ENCODE assay signal across 12 cellular contexts in the genomic region with DNA sequence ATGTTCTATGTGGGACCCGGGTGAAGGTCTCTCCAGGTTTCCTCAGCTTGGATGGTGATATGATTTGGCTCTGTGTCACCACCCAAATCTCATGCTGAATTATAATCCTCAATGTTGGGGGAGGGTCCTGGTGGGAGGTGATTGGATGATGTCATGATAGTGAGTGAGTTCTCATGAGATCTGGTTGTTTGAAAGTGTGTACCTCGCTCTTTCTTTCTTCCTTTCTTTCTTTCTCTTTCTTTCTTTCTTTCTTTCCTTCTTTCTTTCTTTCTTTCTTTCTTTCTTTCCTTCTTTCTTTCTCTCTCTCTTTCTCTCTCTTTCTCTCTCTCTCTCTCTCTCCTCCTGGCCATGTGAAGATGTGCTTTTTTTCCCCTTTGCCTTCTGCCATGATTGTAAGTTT. TPM values are rescaled to one million over a fixed set of nuclear protein-coding genes. Genes with fewer than 3 reads are reported as not detected.
DNase-seq lines count a peak whose midpoint lies in the region; ATAC-seq, FAIRE-seq and TF ChIP-seq lines count a peak whose summit lies in the region.
"Not testable (repeated sequence)": the region's sequence is repeated elsewhere in the genome, so short reads cannot be mapped to it uniquely, and the experiment has no call there.
"Had no signal": no experiment of that assay in that cellular context is flagged by ENCODE, and none has a peak within 500 bp of the region (broad histone marks: within the 10 kb centered on the region; RNA-seq: fewer than 3 reads in every experiment).

No MANE protein-coding gene starts in this region.

- H3K4me3 ChIP-seq in HEK293 (ENCODE audit: low read depth, low read length); PC-9; K562; HepG2 (replicated peaks in 1 of 3; ENCODE audit: insufficient read depth in 1 of 3, low read depth in 2 of 3, low read length in 3 of 3): not testable (repeated sequence)

- not testable (repeated sequence) for TF ChIP-seq RAD21 in K562 (CRISPR knock-in tag; conservative IDR thresholded peaks at IDR 0.05 in 1 of 2, IDR thresholded peaks at IDR 0.05 in 1 of 2); HepG2 (CRISPR knock-in tag; IDR thresholded peaks at IDR 0.05)

- not testable (repeated sequence) for H3K4me1 ChIP-seq in HEK293 (ENCODE audit: control insufficient read depth, insufficient read depth, low read length); K562 (replicated peaks in 1 of 2; ENCODE audit: control insufficient read depth in 2 of 2, insufficient read depth in 2 of 2, low read length in 2 of 2)
- H3K4me1 ChIP-seq in PC-9 (replicated peaks; ENCODE audit: insufficient read depth) (peaks cover 53% of the 10 kb centered on the region), HepG2 (ENCODE audit: insufficient read depth, low read length) (peaks cover 13% of the 10 kb centered on the region)

- CTCF ChIA-PET in HEK293 (lab: Yijun Ruan, JAX) = interaction anchor here (1.4 kb wide), 1 partner anchor 29 kb away, joined by 4 read pairs; no protein-coding TSS in a partner anchor
- CTCF ChIA-PET in PC-9 (lab: Charles Lee); K562 (lab: Yijun Ruan, JAX; ENCODE audit: low intra/inter-chr PET ratio); HepG2 (lab: Yijun Ruan, JAX; ENCODE audit: low intra/inter-chr PET ratio, low total read pairs): not testable (repeated sequence)

- H3K4me2 ChIP-seq in PC-9 (peak overlapping the region; percentile 70), HepG2 (ENCODE audit: low read depth, low read length) (0 out of 2 replicates have a peak overlapping the region, but pooled peaks have one; percentile 3)
- H3K4me2 ChIP-seq in K562 (ENCODE audit: insufficient read depth, low read length) = not testable (repeated sequence)

- not testable (repeated sequence) for ATAC-seq in K562, HepG2

- POLR2A ChIA-PET in HEK293 (lab: Yijun Ruan, JAX); PC-9 (lab: Charles Lee; ENCODE audit: unreplicated experiment); K562 (lab: Yijun Ruan, JAX); HepG2 (lab: Yijun Ruan, JAX): not testable (repeated sequence)

- peaks cover 43% of the 10 kb centered on the region for H3F3A ChIP-seq in PC-9 (ENCODE audit: insufficient read depth, low read depth)

- BruUV-seq in PC-9 (replicated peaks; lab: Mats Ljungman, UMichigan); K562 (replicated peaks; lab: Mats Ljungman, UMichigan); HepG2 (replicated peaks; lab: Mats Ljungman, UMichigan): not testable (repeated sequence)

- in situ Hi-C loops in K562 (cut with MboI); HepG2 (cut with HindIII; ENCODE audit: extremely low pct_ligation_motif_present, low pct_unique_long_range_greater_than_20kb): not testable (repeated sequence)

- not testable (repeated sequence) for FAIRE-seq in K562 (lab: Jason Lieb, UNC); HepG2 (lab: Jason Lieb, UNC)

- intact Hi-C loops in PC-9 (cut with micrococcal nuclease; ENCODE audit: unreplicated experiment) = loop anchor here (5.0 kb wide), 1 partner anchor 42 kb away; no protein-coding TSS in a partner anchor
- intact Hi-C loops in K562 (cut with micrococcal nuclease); HepG2 (cut with micrococcal nuclease; ENCODE audit: unreplicated experiment): not testable (repeated sequence)

- H3K9me1 ChIP-seq in K562 (ENCODE audit: control insufficient read depth, insufficient read depth, low read length) = not testable (repeated sequence)

- not testable (repeated sequence) for TF ChIP-seq POLR2A in K562 (conservative IDR thresholded peaks at IDR 0.05); HepG2 (IDR thresholded peaks at IDR 0.05; ENCODE audit: insufficient read depth in 1 of 2, low read depth in 2 of 2, low read length in 2 of 2)

- H2AFZ ChIP-seq in PC-9 (0 out of 2 replicates have a peak overlapping the region, but pooled peaks have one; percentile 58), HepG2 (ENCODE audit: low read length) (peak overlapping the region; percentile 15)
- H2AFZ ChIP-seq in K562 (ENCODE audit: low read depth, low read length) = not testable (repeated sequence)

- not testable (repeated sequence) for H3K27me3 ChIP-seq in PC-9 (ENCODE audit: insufficient read depth, low read depth); K562 (ENCODE audit: control insufficient read depth in 2 of 2, insufficient read depth in 2 of 2, low read length in 2 of 2); HepG2 (ENCODE audit: control insufficient read depth in 1 of 2, insufficient read depth in 2 of 2, low read length in 2 of 2)

- not testable (repeated sequence) for H3K9me2 ChIP-seq in PC-9 (ENCODE audit: insufficient read depth)

- WGBS in K562 (ENCODE audit: insufficient coverage, low coverage, missing lambda C conversion rate) = 0% methylated on average over 2 of the region's 2 CpGs
- WGBS in HepG2 (ENCODE audit: low lambda C conversion rate) = 90% methylated on average over 1 of the region's 2 CpGs

- H4K20me1 ChIP-seq in PC-9 (ENCODE audit: insufficient read depth); K562 (replicated peaks; ENCODE audit: control insufficient read depth, insufficient read depth, low read length); HepG2 (ENCODE audit: insufficient read depth, low read length): not testable (repeated sequence)

- not testable (repeated sequence) for TF ChIP-seq CTCF in 22Rv1 (IDR thresholded peaks at IDR 0.05); C4-2B (conservative IDR thresholded peaks at IDR 0.05); HEK293 (tag by site-specific recombination; IDR thresholded peaks at IDR 0.05); PC-9 (conservative IDR thresholded peaks at IDR 0.05); VCaP (conservative IDR thresholded peaks at IDR 0.05); K562 (IDR thresholded peaks at IDR 0.05 in 2 of 3, conservative IDR thresholded peaks at IDR 0.05 in 1 of 3; ENCODE audit: insufficient read depth in 2 of 3, low read depth in 1 of 3, low read length in 3 of 3); HepG2 (CRISPR knock-in tag; IDR thresholded peaks at IDR 0.05)

- H3K9ac ChIP-seq in K562 (ENCODE audit: insufficient read depth in 1 of 2, low read depth in 2 of 2, low read length in 2 of 2); HepG2 (ENCODE audit: insufficient read depth, low read depth, low read length): not testable (repeated sequence)

- not testable (repeated sequence) for DNase-seq in PC-9; K562 (ENCODE audit: extremely low read depth in 1 of 4, low spot score in 3 of 4); HepG2 (ENCODE audit: low spot score)

- not testable (repeated sequence) for H3K36me3 ChIP-seq in HEK293 (ENCODE audit: control insufficient read depth in 2 of 2, insufficient read depth in 1 of 2, low read length in 2 of 2); PC-9 (ENCODE audit: low read depth); K562 (ENCODE audit: control insufficient read depth, insufficient read depth, low read length); HepG2 (replicated peaks in 1 of 2; ENCODE audit: control insufficient read depth in 1 of 2, insufficient read depth in 2 of 2, low read length in 2 of 2)

- not testable (repeated sequence) for H3K79me2 ChIP-seq in PC-9 (ENCODE audit: low read depth); K562 (ENCODE audit: control insufficient read depth, insufficient read depth, low read length); HepG2 (ENCODE audit: insufficient read depth, low read length)

- not testable (repeated sequence) for H3K9me3 ChIP-seq in HEK293 (ENCODE audit: control insufficient read depth, insufficient read depth, low read depth, low read length); PC-9 (ENCODE audit: insufficient read depth, low read depth); K562 (replicated peaks; ENCODE audit: control insufficient read depth, insufficient read depth, low read depth, low read length); HepG2 (ENCODE audit: low read length)

- not testable (repeated sequence) for TF ChIP-seq EP300 in K562 (IDR thresholded peaks at IDR 0.05; ENCODE audit: low read length); HepG2 (IDR thresholded peaks at IDR 0.05; ENCODE audit: low read depth in 2 of 2, low read length in 2 of 2); HepG2 (CRISPR knock-in tag; IDR thresholded peaks at IDR 0.05; ENCODE audit: borderline replicate concordance)

- H3K27ac ChIP-seq in 22Rv1 (peak overlapping the region; percentile 46), C4-2B (peak overlapping the region; percentile 78; the same call in 1 of the 2 replicates), PC-9 (peak overlapping the region; percentile 94), VCaP (peak overlapping the region; percentile 38)
- not testable (repeated sequence) for H3K27ac ChIP-seq in HEK293 (ENCODE audit: extremely low read depth, low read depth, low read length); K562 (ENCODE audit: extremely low read depth, low read depth, low read length); HepG2 (ENCODE audit: extremely low read length, insufficient read depth, low read length)

RNA-seq across cellular contexts. Expression of a gene that starts 27.0 kb away (rescaled TPM):
- total RNA-seq in PC-9 (2021) = 385 and 417 TPM in 2 replicates
- total RNA-seq in K562 (2011; cell fraction: chromatin; rRNA removed; ENCODE audit: low replicate concordance) = 71.9 and 171 TPM in 2 replicates
- 54.9 and 61.8 TPM in 2 replicates for total RNA-seq in K562 (2011; cell fraction: nucleolus; rRNA removed)
- total RNA-seq in K562 (2011; cell fraction: nucleoplasm; rRNA removed) = 116 and 150 TPM in 2 replicates
- total RNA-seq in K562 (2014; rRNA removed) = 309 and 374 TPM in 2 replicates
- 508 and 522 TPM in 2 replicates for total RNA-seq in K562 (2014; rRNA removed; fragmentation: Illumina TruSeq; extraction: Trizol)
- total RNA-seq in K562 (2015; rRNA removed; fragmentation: Illumina TruSeq; extraction: Trizol) = 386 and 415 TPM in 2 replicates
- 324 and 325 TPM in 2 replicates for total RNA-seq in K562 (2021)
- polyA plus RNA-seq in K562 (2011; rRNA removed) = 608 and 781 TPM in 2 replicates
- 197 and 406 TPM in 2 replicates for polyA plus RNA-seq in K562 (2011; cell fraction: cytosol; rRNA removed)
- 137 and 241 TPM in 2 replicates for polyA plus RNA-seq in K562 (2011; cell fraction: nucleus; rRNA removed)
- polyA plus RNA-seq in K562 (2012) = 242 and 419 TPM in 2 replicates
- polyA plus RNA-seq in K562 (2014; fragmentation: Illumina TruSeq; extraction: Trizol) = 587 and 647 TPM in 2 replicates
- 100 to 1,000 TPM; 420 to 476 TPM for polyA plus RNA-seq in K562 (2014; fragmentation: Nextera tagmentation; extraction: Ambion mirVana)
- polyA plus RNA-seq in K562 (2014; rRNA removed) = 338 and 382 TPM in 2 replicates
- polyA minus RNA-seq in K562 (2011; rRNA and poly(A)+ RNA removed) = 316 and 347 TPM in 2 replicates
- 109 and 118 TPM in 2 replicates for polyA minus RNA-seq in K562 (2011; cell fraction: cytosol; rRNA and poly(A)+ RNA removed)
- polyA minus RNA-seq in K562 (2011; cell fraction: nucleus; rRNA and poly(A)+ RNA removed) = 33.9 and 97.0 TPM in 2 replicates
- total RNA-seq in HepG2 (2016; rRNA removed; fragmentation: Illumina TruSeq; extraction: Trizol) = 469 and 687 TPM in 2 replicates
- 65.6 and 69.7 TPM in 2 replicates for total RNA-seq in HepG2 (2016; cell fraction: cytosol; rRNA removed; fragmentation: Illumina TruSeq; extraction: Trizol; ENCODE audit: low read depth)
- total RNA-seq in HepG2 (2016; cell fraction: insoluble cytoplasmic fraction; rRNA removed; fragmentation: Illumina TruSeq; extraction: Trizol) = 454 and 705 TPM in 2 replicates
- total RNA-seq in HepG2 (2016; cell fraction: membrane; rRNA removed; fragmentation: Illumina TruSeq; extraction: Trizol) = 155 and 156 TPM in 2 replicates
- total RNA-seq in HepG2 (2016; cell fraction: nucleus; rRNA removed; fragmentation: Illumina TruSeq; extraction: Trizol) = 190 and 205 TPM in 2 replicates
- polyA plus RNA-seq in HepG2 (2011; rRNA removed) = 312 and 358 TPM in 2 replicates
- 252 and 394 TPM in 2 replicates for polyA plus RNA-seq in HepG2 (2011; cell fraction: cytosol; rRNA removed)
- 161 and 228 TPM in 2 replicates for polyA plus RNA-seq in HepG2 (2011; cell fraction: nucleus; rRNA removed)
- 304 and 421 TPM in 2 replicates for polyA plus RNA-seq in HepG2 (2012)
- polyA plus RNA-seq in HepG2 (2016; cell fraction: cytosol; fragmentation: Illumina TruSeq; extraction: Trizol; ENCODE audit: low read depth) = 36.8 and 38.0 TPM in 2 replicates
- 558 and 637 TPM in 2 replicates for polyA plus RNA-seq in HepG2 (2016; cell fraction: insoluble cytoplasmic fraction; fragmentation: Illumina TruSeq; extraction: Trizol; ENCODE audit: low read depth)
- polyA plus RNA-seq in HepG2 (2016; cell fraction: membrane; fragmentation: Illumina TruSeq; extraction: Trizol; ENCODE audit: low read depth) = 89.0 and 96.0 TPM in 2 replicates
- 444 and 460 TPM in 2 replicates for polyA plus RNA-seq in HepG2 (2016; cell fraction: nucleus; fragmentation: Illumina TruSeq; extraction: Trizol; ENCODE audit: insufficient read depth, low read depth)
- 93.9 and 199 TPM in 2 replicates for polyA minus RNA-seq in HepG2 (2011; rRNA and poly(A)+ RNA removed; ENCODE audit: low replicate concordance)
- 113 and 127 TPM in 2 replicates for polyA minus RNA-seq in HepG2 (2011; cell fraction: cytosol; rRNA and poly(A)+ RNA removed)
- polyA minus RNA-seq in HepG2 (2011; cell fraction: nucleus; rRNA and poly(A)+ RNA removed) = 114 and 158 TPM in 2 replicates

RNA-seq across cellular contexts. Expression of a gene that starts 30.7 kb away (rescaled TPM):
- total RNA-seq in PC-9 (2021) = 25.2 and 26.8 TPM in 2 replicates
- 0.65 and 0.92 TPM in 2 replicates for total RNA-seq in K562 (2011; cell fraction: chromatin; rRNA removed; ENCODE audit: low replicate concordance)
- 0.79 TPM in 1 of 2 replicates, not detected in the other for total RNA-seq in K562 (2011; cell fraction: nucleolus; rRNA removed)
- total RNA-seq in K562 (2011; cell fraction: nucleoplasm; rRNA removed) = 0.99 and 1.0 TPM in 2 replicates
- 3.3 and 4.0 TPM in 2 replicates for total RNA-seq in K562 (2014; rRNA removed)
- total RNA-seq in K562 (2014; rRNA removed; fragmentation: Illumina TruSeq; extraction: Trizol) = 2.8 and 3.1 TPM in 2 replicates
- total RNA-seq in K562 (2015; rRNA removed; fragmentation: Illumina TruSeq; extraction: Trizol) = 2.9 and 4.0 TPM in 2 replicates
- 2.1 and 2.5 TPM in 2 replicates for total RNA-seq in K562 (2021)
- polyA plus RNA-seq in K562 (2011; rRNA removed) = 1.8 and 2.8 TPM in 2 replicates
- polyA plus RNA-seq in K562 (2011; cell fraction: cytosol; rRNA removed) = 1.0 and 1.6 TPM in 2 replicates
- polyA plus RNA-seq in K562 (2011; cell fraction: nucleus; rRNA removed) = 2.0 and 2.1 TPM in 2 replicates
- 2.1 and 2.2 TPM in 2 replicates for polyA plus RNA-seq in K562 (2012)
- 3.4 and 4.1 TPM in 2 replicates for polyA plus RNA-seq in K562 (2014; fragmentation: Illumina TruSeq; extraction: Trizol)
- 1 to 10 TPM; 2.5 to 4.1 TPM for polyA plus RNA-seq in K562 (2014; fragmentation: Nextera tagmentation; extraction: Ambion mirVana)
- 3.8 and 5.3 TPM in 2 replicates for polyA plus RNA-seq in K562 (2014; rRNA removed)
- 0.46 and 1.8 TPM in 2 replicates for polyA minus RNA-seq in K562 (2011; rRNA and poly(A)+ RNA removed)
- not detected in 2 replicates for polyA minus RNA-seq in K562 (2011; cell fraction: cytosol; rRNA and poly(A)+ RNA removed)
- 0.54 and 0.89 TPM in 2 replicates for polyA minus RNA-seq in K562 (2011; cell fraction: nucleus; rRNA and poly(A)+ RNA removed)
- 14.8 and 23.1 TPM in 2 replicates for total RNA-seq in HepG2 (2016; rRNA removed; fragmentation: Illumina TruSeq; extraction: Trizol)
- total RNA-seq in HepG2 (2016; cell fraction: cytosol; rRNA removed; fragmentation: Illumina TruSeq; extraction: Trizol; ENCODE audit: low read depth) = 7.1 TPM in 2 replicates
- 15.5 and 21.7 TPM in 2 replicates for total RNA-seq in HepG2 (2016; cell fraction: insoluble cytoplasmic fraction; rRNA removed; fragmentation: Illumina TruSeq; extraction: Trizol)
- 13.2 and 14.2 TPM in 2 replicates for total RNA-seq in HepG2 (2016; cell fraction: membrane; rRNA removed; fragmentation: Illumina TruSeq; extraction: Trizol)
- total RNA-seq in HepG2 (2016; cell fraction: nucleus; rRNA removed; fragmentation: Illumina TruSeq; extraction: Trizol) = 10.2 and 10.3 TPM in 2 replicates
- polyA plus RNA-seq in HepG2 (2011; rRNA removed) = 9.4 and 11.2 TPM in 2 replicates
- 8.4 and 10.8 TPM in 2 replicates for polyA plus RNA-seq in HepG2 (2011; cell fraction: cytosol; rRNA removed)
- 5.6 and 9.0 TPM in 2 replicates for polyA plus RNA-seq in HepG2 (2011; cell fraction: nucleus; rRNA removed)
- polyA plus RNA-seq in HepG2 (2012) = 11.4 and 14.8 TPM in 2 replicates
- polyA plus RNA-seq in HepG2 (2016; cell fraction: cytosol; fragmentation: Illumina TruSeq; extraction: Trizol; ENCODE audit: low read depth) = 7.0 and 7.2 TPM in 2 replicates
- polyA plus RNA-seq in HepG2 (2016; cell fraction: insoluble cytoplasmic fraction; fragmentation: Illumina TruSeq; extraction: Trizol; ENCODE audit: low read depth) = 34.4 and 35.1 TPM in 2 replicates
- polyA plus RNA-seq in HepG2 (2016; cell fraction: membrane; fragmentation: Illumina TruSeq; extraction: Trizol; ENCODE audit: low read depth) = 13.5 and 14.8 TPM in 2 replicates
- 19.1 and 20.7 TPM in 2 replicates for polyA plus RNA-seq in HepG2 (2016; cell fraction: nucleus; fragmentation: Illumina TruSeq; extraction: Trizol; ENCODE audit: insufficient read depth, low read depth)
- 2.3 and 4.0 TPM in 2 replicates for polyA minus RNA-seq in HepG2 (2011; rRNA and poly(A)+ RNA removed; ENCODE audit: low replicate concordance)
- polyA minus RNA-seq in HepG2 (2011; cell fraction: cytosol; rRNA and poly(A)+ RNA removed) = 3.3 and 3.9 TPM in 2 replicates
- polyA minus RNA-seq in HepG2 (2011; cell fraction: nucleus; rRNA and poly(A)+ RNA removed) = 3.2 and 3.9 TPM in 2 replicates

RNA-seq across cellular contexts. Expression of a gene that starts 51.2 kb away (rescaled TPM):
- not detected in 2 replicates for total RNA-seq in PC-9 (2021)
- total RNA-seq in K562 (2011; cell fraction: chromatin; rRNA removed; ENCODE audit: low replicate concordance) = not detected in 2 replicates
- total RNA-seq in K562 (2011; cell fraction: nucleolus; rRNA removed) = not detected in 2 replicates
- not detected in 2 replicates for total RNA-seq in K562 (2011; cell fraction: nucleoplasm; rRNA removed)
- not detected in 2 replicates for total RNA-seq in K562 (2014; rRNA removed)
- not detected in 2 replicates for total RNA-seq in K562 (2014; rRNA removed; fragmentation: Illumina TruSeq; extraction: Trizol)
- total RNA-seq in K562 (2015; rRNA removed; fragmentation: Illumina TruSeq; extraction: Trizol) = not detected in 2 replicates
- total RNA-seq in K562 (2021) = not detected in 2 replicates
- polyA plus RNA-seq in K562 (2011; rRNA removed) = 0.18 and 0.34 TPM in 2 replicates
- 0.21 TPM in 1 of 2 replicates, not detected in the other for polyA plus RNA-seq in K562 (2011; cell fraction: cytosol; rRNA removed)
- polyA plus RNA-seq in K562 (2011; cell fraction: nucleus; rRNA removed) = 0.18 TPM in 1 of 2 replicates, not detected in the other
- not detected in 2 replicates for polyA plus RNA-seq in K562 (2012)
- not detected in 2 replicates for polyA plus RNA-seq in K562 (2014; fragmentation: Illumina TruSeq; extraction: Trizol)
- polyA plus RNA-seq in K562 (2014; fragmentation: Nextera tagmentation; extraction: Ambion mirVana) = not detected
- polyA plus RNA-seq in K562 (2014; rRNA removed) = not detected in 2 replicates
- polyA minus RNA-seq in K562 (2011; rRNA and poly(A)+ RNA removed) = not detected in 2 replicates
- polyA minus RNA-seq in K562 (2011; cell fraction: cytosol; rRNA and poly(A)+ RNA removed) = not detected in 2 replicates
- polyA minus RNA-seq in K562 (2011; cell fraction: nucleus; rRNA and poly(A)+ RNA removed) = not detected in 2 replicates
- not detected in 2 replicates for total RNA-seq in HepG2 (2016; rRNA removed; fragmentation: Illumina TruSeq; extraction: Trizol)
- total RNA-seq in HepG2 (2016; cell fraction: cytosol; rRNA removed; fragmentation: Illumina TruSeq; extraction: Trizol; ENCODE audit: low read depth) = not detected in 2 replicates
- total RNA-seq in HepG2 (2016; cell fraction: insoluble cytoplasmic fraction; rRNA removed; fragmentation: Illumina TruSeq; extraction: Trizol) = not detected in 2 replicates
- total RNA-seq in HepG2 (2016; cell fraction: membrane; rRNA removed; fragmentation: Illumina TruSeq; extraction: Trizol) = not detected in 2 replicates
- not detected in 2 replicates for total RNA-seq in HepG2 (2016; cell fraction: nucleus; rRNA removed; fragmentation: Illumina TruSeq; extraction: Trizol)
- 0.13 and 0.16 TPM in 2 replicates for polyA plus RNA-seq in HepG2 (2011; rRNA removed)
- not detected in 2 replicates for polyA plus RNA-seq in HepG2 (2011; cell fraction: cytosol; rRNA removed)
- 0.23 TPM in 1 of 2 replicates, not detected in the other for polyA plus RNA-seq in HepG2 (2011; cell fraction: nucleus; rRNA removed)
- 0.65 TPM in 1 of 2 replicates, not detected in the other for polyA plus RNA-seq in HepG2 (2012)
- polyA plus RNA-seq in HepG2 (2016; cell fraction: cytosol; fragmentation: Illumina TruSeq; extraction: Trizol; ENCODE audit: low read depth) = not detected in 2 replicates
- polyA plus RNA-seq in HepG2 (2016; cell fraction: insoluble cytoplasmic fraction; fragmentation: Illumina TruSeq; extraction: Trizol; ENCODE audit: low read depth) = not detected in 2 replicates
- not detected in 2 replicates for polyA plus RNA-seq in HepG2 (2016; cell fraction: membrane; fragmentation: Illumina TruSeq; extraction: Trizol; ENCODE audit: low read depth)
- not detected in 2 replicates for polyA plus RNA-seq in HepG2 (2016; cell fraction: nucleus; fragmentation: Illumina TruSeq; extraction: Trizol; ENCODE audit: insufficient read depth, low read depth)
- not detected in 2 replicates for polyA minus RNA-seq in HepG2 (2011; rRNA and poly(A)+ RNA removed; ENCODE audit: low replicate concordance)
- not detected in 2 replicates for polyA minus RNA-seq in HepG2 (2011; cell fraction: cytosol; rRNA and poly(A)+ RNA removed)
- not detected in 2 replicates for polyA minus RNA-seq in HepG2 (2011; cell fraction: nucleus; rRNA and poly(A)+ RNA removed)
- total RNA-seq: B cell; CD4-positive, alpha-beta memory T cell; CD4-positive, CD25-positive, alpha-beta regulatory T cell; CD8-positive, alpha-beta memory T cell had no signal
- polyA plus RNA-seq: CD14-positive monocyte; CD8-positive, alpha-beta memory T cell had no signal

RNA-seq across cellular contexts. Expression of a gene that starts 51.7 kb away (rescaled TPM):
- 11.7 and 12.8 TPM in 2 replicates for total RNA-seq in PC-9 (2021)
- total RNA-seq in K562 (2011; cell fraction: chromatin; rRNA removed; ENCODE audit: low replicate concordance) = not detected in 2 replicates
- not detected in 2 replicates for total RNA-seq in K562 (2011; cell fraction: nucleolus; rRNA removed)
- total RNA-seq in K562 (2011; cell fraction: nucleoplasm; rRNA removed) = not detected in 2 replicates
- not detected in 2 replicates for total RNA-seq in K562 (2014; rRNA removed)
- total RNA-seq in K562 (2014; rRNA removed; fragmentation: Illumina TruSeq; extraction: Trizol) = not detected in 2 replicates
- not detected in 2 replicates for total RNA-seq in K562 (2015; rRNA removed; fragmentation: Illumina TruSeq; extraction: Trizol)
- not detected in 2 replicates for total RNA-seq in K562 (2021)
- polyA plus RNA-seq in K562 (2011; rRNA removed) = not detected in 2 replicates
- polyA plus RNA-seq in K562 (2011; cell fraction: cytosol; rRNA removed) = not detected in 2 replicates
- not detected in 2 replicates for polyA plus RNA-seq in K562 (2011; cell fraction: nucleus; rRNA removed)
- polyA plus RNA-seq in K562 (2012) = not detected in 2 replicates
- polyA plus RNA-seq in K562 (2014; fragmentation: Illumina TruSeq; extraction: Trizol) = not detected in 2 replicates
- polyA plus RNA-seq in K562 (2014; fragmentation: Nextera tagmentation; extraction: Ambion mirVana) = not detected
- not detected in 2 replicates for polyA plus RNA-seq in K562 (2014; rRNA removed)
- not detected in 2 replicates for polyA minus RNA-seq in K562 (2011; rRNA and poly(A)+ RNA removed)
- not detected in 2 replicates for polyA minus RNA-seq in K562 (2011; cell fraction: cytosol; rRNA and poly(A)+ RNA removed)
- polyA minus RNA-seq in K562 (2011; cell fraction: nucleus; rRNA and poly(A)+ RNA removed) = not detected in 2 replicates
- total RNA-seq in HepG2 (2016; rRNA removed; fragmentation: Illumina TruSeq; extraction: Trizol) = 0.09 TPM in 1 of 2 replicates, not detected in the other
- not detected in 2 replicates for total RNA-seq in HepG2 (2016; cell fraction: cytosol; rRNA removed; fragmentation: Illumina TruSeq; extraction: Trizol; ENCODE audit: low read depth)
- total RNA-seq in HepG2 (2016; cell fraction: insoluble cytoplasmic fraction; rRNA removed; fragmentation: Illumina TruSeq; extraction: Trizol) = 0.22 TPM in 1 of 2 replicates, not detected in the other
- total RNA-seq in HepG2 (2016; cell fraction: membrane; rRNA removed; fragmentation: Illumina TruSeq; extraction: Trizol) = not detected in 2 replicates
- 0.53 TPM in 1 of 2 replicates, not detected in the other for total RNA-seq in HepG2 (2016; cell fraction: nucleus; rRNA removed; fragmentation: Illumina TruSeq; extraction: Trizol)
- 0.08 and 0.12 TPM in 2 replicates for polyA plus RNA-seq in HepG2 (2011; rRNA removed)
- polyA plus RNA-seq in HepG2 (2011; cell fraction: cytosol; rRNA removed) = not detected in 2 replicates
- polyA plus RNA-seq in HepG2 (2011; cell fraction: nucleus; rRNA removed) = 0.40 TPM in 1 of 2 replicates, not detected in the other
- 0.21 and 0.27 TPM in 2 replicates for polyA plus RNA-seq in HepG2 (2012)
- polyA plus RNA-seq in HepG2 (2016; cell fraction: cytosol; fragmentation: Illumina TruSeq; extraction: Trizol; ENCODE audit: low read depth) = not detected in 2 replicates
- polyA plus RNA-seq in HepG2 (2016; cell fraction: insoluble cytoplasmic fraction; fragmentation: Illumina TruSeq; extraction: Trizol; ENCODE audit: low read depth) = not detected in 2 replicates
- not detected in 2 replicates for polyA plus RNA-seq in HepG2 (2016; cell fraction: membrane; fragmentation: Illumina TruSeq; extraction: Trizol; ENCODE audit: low read depth)
- 0.46 and 0.73 TPM in 2 replicates for polyA plus RNA-seq in HepG2 (2016; cell fraction: nucleus; fragmentation: Illumina TruSeq; extraction: Trizol; ENCODE audit: insufficient read depth, low read depth)
- polyA minus RNA-seq in HepG2 (2011; rRNA and poly(A)+ RNA removed; ENCODE audit: low replicate concordance) = not detected in 2 replicates
- not detected in 2 replicates for polyA minus RNA-seq in HepG2 (2011; cell fraction: cytosol; rRNA and poly(A)+ RNA removed)
- 0.37 TPM in 1 of 2 replicates, not detected in the other for polyA minus RNA-seq in HepG2 (2011; cell fraction: nucleus; rRNA and poly(A)+ RNA removed)
